In the genomic region with DNA sequence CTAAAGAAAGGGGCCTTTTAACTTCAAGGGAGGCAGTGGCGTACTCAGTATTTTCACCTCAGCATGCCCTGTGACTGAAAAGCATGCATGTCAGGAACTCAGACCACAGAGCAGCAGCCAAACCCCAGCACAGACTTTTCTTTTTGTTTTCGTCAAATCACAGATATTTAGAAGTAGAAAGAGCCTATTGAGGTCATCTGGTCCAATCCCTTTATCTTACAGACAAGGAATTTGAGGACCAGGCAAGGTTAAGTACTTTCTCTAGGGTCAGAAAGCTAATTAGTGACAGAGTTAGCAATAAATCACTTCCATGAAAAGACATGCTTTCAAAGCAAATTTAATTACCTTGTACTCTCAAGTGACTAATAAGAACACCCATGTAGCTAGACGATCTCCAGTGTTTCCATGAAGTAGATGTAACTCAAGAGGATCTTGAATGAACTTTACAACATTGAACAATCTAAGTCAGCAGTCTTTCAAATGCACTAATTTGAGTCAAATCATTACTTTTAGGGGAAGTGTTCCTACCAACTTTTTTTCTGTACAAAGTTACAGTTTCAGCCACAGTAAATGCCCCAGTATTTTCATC, we compare ENCODE assay signal across 9 cellular contexts. TPM values are rescaled to one million over a fixed set of nuclear protein-coding genes. Genes with fewer than 3 reads are reported as not detected.
DNase-seq lines count a peak whose midpoint lies in the region; ATAC-seq and TF ChIP-seq lines count a peak whose summit lies in the region.
"Had no signal": no experiment of that assay in that cellular context is flagged by ENCODE, and none has a peak within 500 bp of the region (broad histone marks: within the 10 kb centered on the region; RNA-seq: fewer than 3 reads in every experiment).

No MANE protein-coding gene starts in this region.

- no peaks in the 10 kb centered on the region for H3K36me3 ChIP-seq in NT2/D1 (ENCODE audit: insufficient read depth, insufficient read length, low read length)
- no peaks in the 10 kb centered on the region for H3K36me3 ChIP-seq in effector memory CD4-positive, alpha-beta T cell (ENCODE audit: control insufficient read depth, insufficient read depth, low read length)

- no peak overlapping the region for H3K27ac ChIP-seq in effector memory CD4-positive, alpha-beta T cell (ENCODE audit: insufficient read depth, low read length, poor library complexity, severe bottlenecking)
- H3K27ac ChIP-seq in dorsolateral prefrontal cortex: no peak overlapping the region

- no peak for TF ChIP-seq CTCF in neural crest cell (conservative IDR thresholded peaks at IDR 0.05)
- no peak for TF ChIP-seq CTCF in dorsolateral prefrontal cortex (IDR thresholded peaks at IDR 0.05 in 54 of 56, conservative IDR thresholded peaks at IDR 0.05 in 2 of 56; ENCODE audit: low read depth in 1 of 56, partially characterized antibody in 56 of 56)

- H3K4me3 ChIP-seq in NT2/D1 (ENCODE audit: insufficient read length, low read depth) (no peak overlapping the region), dorsolateral prefrontal cortex (no peak overlapping the region)
- no peak overlapping the region for H3K4me3 ChIP-seq in effector memory CD4-positive, alpha-beta T cell (ENCODE audit: insufficient read depth, low read depth, low read length, poor library complexity, severe bottlenecking)

- peaks cover 6% of the 10 kb centered on the region for H3K36me3 Mint-ChIP-seq in neural crest cell (ENCODE audit: low read depth)
- H3K36me3 Mint-ChIP-seq in T-helper 2 cell treated with Interferon-gamma antibody and Interleukin-4, amounts not matched to agents 5 μg/mL and 100 μg/mL, for 36 hours (ENCODE audit: low read depth): no peaks in the 10 kb centered on the region

- no peaks in the 10 kb centered on the region for H3K9me3 ChIP-seq in NT2/D1 (ENCODE audit: insufficient read depth, low read length)
- H3K9me3 ChIP-seq in effector memory CD4-positive, alpha-beta T cell (ENCODE audit: control insufficient read depth, low read length): no peaks in the 10 kb centered on the region

- peaks cover 50% of the 10 kb centered on the region for H3K27me3 Mint-ChIP-seq in neural crest cell (ENCODE audit: low read depth)
- H3K27me3 Mint-ChIP-seq in T-helper 2 cell treated with Interferon-gamma antibody and Interleukin-4, amounts not matched to agents 5 μg/mL and 100 μg/mL, for 36 hours (ENCODE audit: low read depth): peaks cover 43% of the 10 kb centered on the region

- H3K27me3 ChIP-seq in NT2/D1 (ENCODE audit: insufficient read depth, insufficient read length) (no peaks in the 10 kb centered on the region), dorsolateral prefrontal cortex (no peaks in the 10 kb centered on the region)
- no peaks in the 10 kb centered on the region for H3K27me3 ChIP-seq in effector memory CD4-positive, alpha-beta T cell (replicated peaks; ENCODE audit: control insufficient read depth, insufficient read depth, low read length, poor library complexity, severe bottlenecking)

- H3K4me3 Mint-ChIP-seq in neural crest cell: peak overlapping the region; percentile 32
- no peak overlapping the region for H3K4me3 Mint-ChIP-seq in T-helper 2 cell treated with Interferon-gamma antibody and Interleukin-4, amounts not matched to agents 5 μg/mL and 100 μg/mL, for 36 hours

- peaks cover 24% of the 10 kb centered on the region for H3K4me1 Mint-ChIP-seq in neural crest cell
- H3K4me1 Mint-ChIP-seq in T-helper 2 cell treated with Interferon-gamma antibody and Interleukin-4, amounts not matched to agents 5 μg/mL and 100 μg/mL, for 36 hours (ENCODE audit: low read depth): peaks cover 7% of the 10 kb centered on the region

- peak; percentile 99 for ATAC-seq in GM18909 (IDR thresholded peaks at IDR 0.05; ENCODE audit: poor library complexity, unreplicated experiment)
- peak; percentile 97 for ATAC-seq in HG02588 (IDR thresholded peaks at IDR 0.05; ENCODE audit: unreplicated experiment)

- peak; percentile 22 for DNase-seq in NT2/D1 (ENCODE audit: low read depth, low spot score)
- no peak for DNase-seq in neural crest cell (ENCODE audit: low read depth, low spot score)
- DNase-seq in effector memory CD4-positive, alpha-beta T cell: no peak
- no peak for DNase-seq in dorsolateral prefrontal cortex
- DNase-seq in cortex of kidney (lab: John Stamatoyannopoulos, UW): no peak
- DNase-seq in T-helper 2 cell treated with Interferon-gamma antibody and Interleukin-4, amounts not matched to agents 5 μg/mL and 100 μg/mL, for 36 hours (ENCODE audit: low spot score): no peak
- DNase-seq: IMR-90 had no signal

- H3K27ac Mint-ChIP-seq in neural crest cell (ENCODE audit: unreplicated experiment): peak overlapping the region; percentile 47
- H3K27ac Mint-ChIP-seq in T-helper 2 cell treated with Interferon-gamma antibody and Interleukin-4, amounts not matched to agents 5 μg/mL and 100 μg/mL, for 36 hours: no peak overlapping the region

- no peak overlapping the region for H3K9ac ChIP-seq in NT2/D1 (ENCODE audit: insufficient read length, low read depth)

- peaks cover 1% of the 10 kb centered on the region for H3K9me3 Mint-ChIP-seq in neural crest cell
- no peaks in the 10 kb centered on the region for H3K9me3 Mint-ChIP-seq in T-helper 2 cell treated with Interferon-gamma antibody and Interleukin-4, amounts not matched to agents 5 μg/mL and 100 μg/mL, for 36 hours

- no peaks in the 10 kb centered on the region for H3K4me1 ChIP-seq in NT2/D1 (ENCODE audit: insufficient read depth, insufficient read length)
- H3K4me1 ChIP-seq in effector memory CD4-positive, alpha-beta T cell (ENCODE audit: control insufficient read depth, insufficient read depth, low read length, poor library complexity, severe bottlenecking): no peaks in the 10 kb centered on the region

- intact Hi-C loops in dorsolateral prefrontal cortex (cut with DNase I): no loop called here

RNA-seq across cellular contexts. Expression of gene MOXD1, which starts 35.9 kb away (rescaled TPM):
- total RNA-seq in neural crest cell (83.6 and 89.4 TPM in 2 replicates), dorsolateral prefrontal cortex (10 to 100 TPM in 112 of 120 experiments, 1 to 10 TPM in 8; 5.1 to 40.2 (median 16.8) TPM)
